In the genomic region with DNA sequence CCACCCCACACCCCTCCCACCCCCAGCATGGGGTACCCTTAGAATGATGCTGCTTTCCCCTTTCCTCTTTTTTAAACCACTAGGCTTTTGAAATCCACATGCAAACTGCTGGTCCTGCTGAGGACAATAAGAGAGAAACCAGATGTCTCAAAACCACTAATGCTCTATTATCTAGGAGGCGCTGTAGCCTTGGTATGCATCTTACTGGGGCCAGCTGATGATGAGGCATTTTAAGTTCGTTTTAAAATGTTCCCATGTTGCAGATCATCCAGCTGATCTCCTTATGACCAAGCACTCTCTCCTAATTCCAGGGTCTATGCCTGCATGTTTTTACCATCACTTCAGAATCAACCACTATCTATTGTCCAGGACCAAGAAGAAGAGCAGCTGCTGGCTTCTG, we compare ENCODE assay signal across 10 cellular contexts. TPM values are rescaled to one million over a fixed set of nuclear protein-coding genes. Genes with fewer than 3 reads are reported as not detected.
A peak's percentile ranks its signal among the peaks of the same experiment; 100 is the strongest.
DNase-seq lines count a peak whose midpoint lies in the region; ATAC-seq, FAIRE-seq and TF ChIP-seq lines count a peak whose summit lies in the region.
"Had no signal": no experiment of that assay in that cellular context is flagged by ENCODE, and none has a peak within 500 bp of the region (broad histone marks: within the 10 kb centered on the region; RNA-seq: fewer than 3 reads in every experiment).

No MANE protein-coding gene starts in this region.

- H3K79me2 ChIP-seq in keratinocyte (ENCODE audit: control insufficient read depth, insufficient read depth, low read length) = no peaks in the 10 kb centered on the region

- peak overlapping the region; percentile 94; the same call in 1 of the 2 replicates for H3K4me3 ChIP-seq in WERI-Rb-1 (ENCODE audit: low read depth, low read length)
- no peak overlapping the region for H3K4me3 ChIP-seq in keratinocyte (ENCODE audit: control insufficient read depth in 2 of 3, extremely low read depth in 1 of 3, insufficient read depth in 2 of 3, low read depth in 1 of 3, low read length in 3 of 3)
- no peak overlapping the region for H3K4me3 ChIP-seq in suprapubic skin
- no peak overlapping the region for H3K4me3 ChIP-seq in transverse colon

- H3K27ac ChIP-seq in WERI-Rb-1 (no peak overlapping the region), keratinocyte (ENCODE audit: control insufficient read depth, insufficient read depth, low read length) (peak overlapping the region; percentile 10), suprapubic skin (no peak overlapping the region), transverse colon (no peak overlapping the region)

- TF ChIP-seq EP300 in suprapubic skin (IDR thresholded peaks at IDR 0.05) = no peak
- no peak for TF ChIP-seq EP300 in transverse colon (IDR thresholded peaks at IDR 0.05; ENCODE audit: low read depth)

- H2AFZ ChIP-seq in keratinocyte (ENCODE audit: control insufficient read depth, low read length) = no peak overlapping the region

- H3K4me1 ChIP-seq in keratinocyte (ENCODE audit: control insufficient read depth, extremely low read depth, insufficient read depth, low read length) (peaks cover 50% of the 10 kb centered on the region), suprapubic skin (peaks cover 12% of the 10 kb centered on the region), transverse colon (peaks cover 0 to 13% (median 8%) of the 10 kb centered on the region in 4 donors)

- no peaks in the 10 kb centered on the region for H3K9me3 ChIP-seq in WERI-Rb-1 (ENCODE audit: severe bottlenecking)
- no peaks in the 10 kb centered on the region for H3K9me3 ChIP-seq in keratinocyte (ENCODE audit: control insufficient read depth, low read depth, low read length)
- no peaks in the 10 kb centered on the region for H3K9me3 ChIP-seq in suprapubic skin
- H3K9me3 ChIP-seq in transverse colon = no peaks in the 10 kb centered on the region

- H3K9me1 ChIP-seq in keratinocyte (ENCODE audit: control insufficient read depth, extremely low read depth, insufficient read depth, low read length) = no peaks in the 10 kb centered on the region

- H3K4me2 ChIP-seq in keratinocyte (ENCODE audit: control insufficient read depth, extremely low read depth, insufficient read depth, low read depth, low read length) = peak overlapping the region; percentile 84

- intact Hi-C loops in transverse colon (cut with DNase I; ENCODE audit: low total_unique reads) = no loop called here

- DNase-seq in CD1c-positive myeloid dendritic cell (ENCODE audit: extremely low spot score) (peak; percentile 20), HCEC 1CT (peak; percentile 58), WERI-Rb-1 (no peak), keratinocyte (ENCODE audit: low read depth, low spot score) (no peak), suprapubic skin (ENCODE audit: low spot score in 2 of 2) (no peak), transverse colon (no peak)

- TF ChIP-seq CTCF in WERI-Rb-1 (IDR thresholded peaks at IDR 0.05; ENCODE audit: low read depth, low read length) (peak; percentile 56), keratinocyte (optimal IDR thresholded peaks at IDR 0.05 in 1 of 3, IDR thresholded peaks at IDR 0.05 in 1 of 3, conservative IDR thresholded peaks at IDR 0.05 in 1 of 3; ENCODE audit: extremely low read depth in 1 of 3, insufficient read depth in 2 of 3, low read length in 3 of 3) (peak in 2 of 3 experiments; percentile 6 to 9), suprapubic skin (IDR thresholded peaks at IDR 0.05) (no peak), transverse colon (IDR thresholded peaks at IDR 0.05) (no peak)

- WGBS in suprapubic skin = 40% methylated on average over 2 of the region's 2 CpGs
- 7 to 34% methylated on average over 2 of the region's 2 CpGs for WGBS in transverse colon (ENCODE audit: low coverage in 1 of 2), 2 donors

- no peak for ATAC-seq in GM21515 (IDR thresholded peaks at IDR 0.05; ENCODE audit: unreplicated experiment)
- no peak for ATAC-seq in GM21576 (IDR thresholded peaks at IDR 0.05; ENCODE audit: unreplicated experiment)

- H4K20me1 ChIP-seq in keratinocyte (ENCODE audit: control insufficient read depth, extremely low read depth, insufficient read depth, low read length) = no peaks in the 10 kb centered on the region

- no peak for FAIRE-seq in keratinocyte (lab: Jason Lieb, UNC)

- in situ Hi-C loops in transverse colon (cut with MboI; ENCODE audit: low pct_ligation_motif_present in 1 of 4, low pct_unique_long_range_greater_than_20kb in 1 of 4, low sequenced_read_pairs in 3 of 4) = no loop called here

- no peak overlapping the region for H3K9ac ChIP-seq in keratinocyte (ENCODE audit: control insufficient read depth, extremely low read depth, insufficient read depth, low read length)

- dilution Hi-C loops in keratinocyte (cut with MboI; ENCODE audit: extremely low pct_ligation_motif_present, low sequenced_read_pairs) = no loop called here

- H3K27me3 ChIP-seq in WERI-Rb-1 (ENCODE audit: insufficient read depth, low read depth, severe bottlenecking) = no peaks in the 10 kb centered on the region
- no peaks in the 10 kb centered on the region for H3K27me3 ChIP-seq in keratinocyte (ENCODE audit: control insufficient read depth, extremely low read depth, insufficient read depth, low read length)
- no peaks in the 10 kb centered on the region for H3K27me3 ChIP-seq in suprapubic skin
- no peaks in the 10 kb centered on the region for H3K27me3 ChIP-seq in transverse colon

- H3K36me3 ChIP-seq in WERI-Rb-1 (no peaks in the 10 kb centered on the region), keratinocyte (ENCODE audit: control insufficient read depth in 2 of 2, extremely low read depth in 1 of 2, insufficient read depth in 2 of 2, low read length in 2 of 2) (no peaks in the 10 kb centered on the region), suprapubic skin (no peaks in the 10 kb centered on the region), transverse colon (no peaks in the 10 kb centered on the region)

- TF ChIP-seq POLR2A in suprapubic skin (IDR thresholded peaks at IDR 0.05) (no peak), transverse colon (IDR thresholded peaks at IDR 0.05) (no peak)

RNA-seq across cellular contexts. Expression of gene NME9, which starts 1.3 kb away (rescaled TPM):
- 0.05 TPM in 1 of 3 replicates, not detected in the others for polyA plus RNA-seq in keratinocyte
- not detected for polyA plus RNA-seq in keratinocyte (2011; ENCODE audit: low read depth)
- 0.14 TPM in 1 of 2 replicates, not detected in the other for polyA plus RNA-seq in keratinocyte (2011; cell fraction: cytosol; rRNA removed)
- polyA plus RNA-seq in keratinocyte (2011; cell fraction: nucleus; rRNA removed) = 0.85 TPM in 1 of 2 replicates, not detected in the other
- polyA plus RNA-seq in keratinocyte (2012; ENCODE audit: low replicate concordance) = 0.15 and 0.65 TPM in 2 replicates
- not detected in 3 replicates for polyA minus RNA-seq in keratinocyte
- polyA minus RNA-seq in keratinocyte (2011; cell fraction: cytosol; rRNA and poly(A)+ RNA removed) = not detected
- 1.2 and 2.5 TPM in 2 replicates for polyA minus RNA-seq in keratinocyte (2011; cell fraction: nucleus; rRNA and poly(A)+ RNA removed)
- total RNA-seq in suprapubic skin = under 1 TPM in 1 of 4 donors, not detected in 3; 0.38 TPM
- total RNA-seq in transverse colon = not detected
- total RNA-seq: dermis microvascular lymphatic vessel endothelial cell; T-helper 1 cell treated with Interleukin-12 subunit alpha and Interleukin-12 subunit beta and Interleukin-4 antibody, amounts not matched to agents 30 ng/mL and 1 ng/mL, for 36 hours had no signal

RNA-seq across cellular contexts. Expression of gene MRAS, which starts 20.0 kb away (rescaled TPM):
- 7.7 to 15.6 TPM (median 9.8 TPM) in 3 replicates for polyA plus RNA-seq in keratinocyte
- 6.7 TPM for polyA plus RNA-seq in keratinocyte (2011; ENCODE audit: low read depth)
- 18.6 and 20.1 TPM in 2 replicates for polyA plus RNA-seq in keratinocyte (2011; cell fraction: cytosol; rRNA removed)
- 13.4 TPM in 2 replicates for polyA plus RNA-seq in keratinocyte (2011; cell fraction: nucleus; rRNA removed)
- 8.2 and 9.9 TPM in 2 replicates for polyA plus RNA-seq in keratinocyte (2012; ENCODE audit: low replicate concordance)
- polyA minus RNA-seq in keratinocyte = 11.9 to 28.9 TPM (median 22.3 TPM) in 3 replicates
- 21.3 TPM for polyA minus RNA-seq in keratinocyte (2011; cell fraction: cytosol; rRNA and poly(A)+ RNA removed)
- polyA minus RNA-seq in keratinocyte (2011; cell fraction: nucleus; rRNA and poly(A)+ RNA removed) = 8.2 and 10.2 TPM in 2 replicates
- 10 to 100 TPM; 10.1 to 39.8 (median 20.1) TPM for total RNA-seq in suprapubic skin
- total RNA-seq in transverse colon = 1 to 10 TPM; 3.0 to 9.6 (median 6.3) TPM
- total RNA-seq: T-helper 1 cell treated with Interleukin-12 subunit alpha and Interleukin-12 subunit beta and Interleukin-4 antibody, amounts not matched to agents 30 ng/mL and 1 ng/mL, for 36 hours had no signal

Comparison
In these comparisons a context has a peak if more than half of its experiments do, and no peak if none do; other contexts are left out.
1. DNase-seq: peak in CD1c-positive myeloid dendritic cell (single experiment) and HCEC 1CT (single experiment); none in WERI-Rb-1 (single experiment), keratinocyte (single experiment), suprapubic skin (0 of 2) and transverse colon (single experiment).
2. CTCF ChIP-seq: peak in WERI-Rb-1 (single experiment) and keratinocyte (2 of 3); none in suprapubic skin (0 of 2) and transverse colon (0 of 5).